ENCODE assay signal across 25 cellular contexts in genomic region chr9:94888775-94889174, GRCh38.
A peak's percentile ranks its signal among the peaks of the same experiment; 100 is the strongest.
DNase-seq lines count a peak whose midpoint lies in the region; ATAC-seq, FAIRE-seq and TF ChIP-seq lines count a peak whose summit lies in the region.
"Had no signal": no experiment of that assay in that cellular context is flagged by ENCODE, and none has a peak within 500 bp of the region (broad histone marks: within the 10 kb centered on the region; RNA-seq: fewer than 3 reads in every experiment).

No MANE protein-coding gene starts in this region.

- DNase-seq in A549 (ENCODE audit: low read depth in 1 of 2, low spot score in 1 of 2) = no peak
- peak; percentile 34 for DNase-seq in GM12865 (ENCODE audit: low read depth)
- peak; percentile 86 for DNase-seq in MV-4-11 (lab: John Stamatoyannopoulos, UW)
- no peak for DNase-seq in activated B cell treated with CpG ODN at 0.5 μM for 24 hours
- no peak for DNase-seq in glutamatergic neuron
- DNase-seq in stimulated activated CD4-positive, alpha-beta T cell treated with anti-CD3 and anti-CD28 coated beads, Interleukin-15, amount 100 ng/mL, for 24 hours = no peak
- DNase-seq: AML-193; C1 segment of cervical spinal cord; CD4-positive, alpha-beta memory T cell; COR-L47; GM23248; H7; NCI-H1105; NCI-H1436 treated with DMSO at 0.1 percent for 48 hours; NCI-H2029; NCI-H526 treated with DMSO at 0.1 percent for 48 hours; Peyer's patch; SIG-M5 had no signal

- ATAC-seq in A549 (no peak), activated B cell treated with CpG ODN at 0.5 μM for 24 hours (ENCODE audit: low read depth) (peak; percentile 47), GM21526 (IDR thresholded peaks at IDR 0.05; ENCODE audit: low FRiP score, unreplicated experiment) (no peak)
- ATAC-seq: GM12878 had no signal

- no peak overlapping the region for H3K27ac Mint-ChIP-seq in activated B cell treated with CpG ODN at 0.5 μM for 24 hours
- no peak overlapping the region for H3K27ac Mint-ChIP-seq in glutamatergic neuron (ENCODE audit: unreplicated experiment)
- H3K27ac Mint-ChIP-seq: CD4-positive, alpha-beta memory T cell had no signal

- WGBS in A549 (ENCODE audit: missing lambda C conversion rate) = 94% methylated on average over 8 of the region's 8 CpGs

- no peaks in the 10 kb centered on the region for H3K27me3 Mint-ChIP-seq in activated B cell treated with CpG ODN at 0.5 μM for 24 hours
- H3K27me3 Mint-ChIP-seq in glutamatergic neuron (ENCODE audit: unreplicated experiment) = no peaks in the 10 kb centered on the region
- H3K27me3 Mint-ChIP-seq: CD4-positive, alpha-beta memory T cell; IgD-negative memory B cell had no signal

- CTCF ChIA-PET in A549 (lab: Yijun Ruan, JAX) (interaction anchor here (0.7 to 1.4 kb wide), 2 partner anchors 9 to 119 kb away, joined by 3 to 4 read pairs; no protein-coding TSS in a partner anchor), activated B cell treated with CpG ODN at 0.5 μM for 24 hours (lab: Charles Lee) (no interaction called here)

- POLR2A ChIA-PET in A549 (lab: Yijun Ruan, JAX) = no interaction called here
- POLR2A ChIA-PET in activated B cell treated with CpG ODN at 0.5 μM for 24 hours (lab: Charles Lee) = interaction anchor here (0.7 kb wide), 1 partner anchor 28 kb away, joined by 3 read pairs; no protein-coding TSS in a partner anchor

- intact Hi-C loops in activated B cell treated with CpG ODN at 0.5 μM for 24 hours (cut with micrococcal nuclease) = no loop called here

- H3K27ac ChIP-seq in A549 = peak overlapping the region; percentile 82 to 87
- H3K27ac ChIP-seq: GM23248, KMS-11, Peyer's patch, SK-N-MC had no signal

- H3K36me3 Mint-ChIP-seq in activated B cell treated with CpG ODN at 0.5 μM for 24 hours (ENCODE audit: low read depth) (peaks cover 16% of the 10 kb centered on the region), glutamatergic neuron (ENCODE audit: unreplicated experiment) (peaks cover 17% of the 10 kb centered on the region)

- no peak for TF ChIP-seq RAD21 in A549 (conservative IDR thresholded peaks at IDR 0.05 in 1 of 2, IDR thresholded peaks at IDR 0.05 in 1 of 2)

- H3K9me3 ChIP-seq in A549 = peaks cover 35% of the 10 kb centered on the region
- H3K9me3 ChIP-seq: Peyer's patch had no signal

- H3K4me1 Mint-ChIP-seq in activated B cell treated with CpG ODN at 0.5 μM for 24 hours (peaks cover 2% of the 10 kb centered on the region), glutamatergic neuron (ENCODE audit: low read depth, unreplicated experiment) (peaks cover 3% of the 10 kb centered on the region)
- H3K4me1 Mint-ChIP-seq: CD4-positive, alpha-beta memory T cell had no signal

- no peak overlapping the region for H3K4me3 ChIP-seq in A549
- H3K4me3 ChIP-seq in GM12865 (ENCODE audit: low read depth, low read length) = no peak overlapping the region
- H3K4me3 ChIP-seq: GM12878, GM23248, Peyer's patch, SK-N-MC had no signal

- H3K4me3 Mint-ChIP-seq in activated B cell treated with CpG ODN at 0.5 μM for 24 hours (no peak overlapping the region), glutamatergic neuron (ENCODE audit: unreplicated experiment) (no peak overlapping the region)
- H3K4me3 Mint-ChIP-seq: CD4-positive, alpha-beta memory T cell; IgD-negative memory B cell had no signal

- H3K4me2 ChIP-seq in A549 = no peak overlapping the region
- H3K4me2 ChIP-seq: KMS-11 had no signal

- H3K9me3 Mint-ChIP-seq in activated B cell treated with CpG ODN at 0.5 μM for 24 hours (peaks cover 17% of the 10 kb centered on the region), glutamatergic neuron (ENCODE audit: unreplicated experiment) (peaks cover 2% of the 10 kb centered on the region)

- TF ChIP-seq CTCF in A549 (IDR thresholded peaks at IDR 0.05) = no peak
- TF ChIP-seq CTCF in GM12865 (IDR thresholded peaks at IDR 0.05; ENCODE audit: insufficient read depth, low read depth, low read length, missing control alignments) = no peak
- TF ChIP-seq CTCF in activated B cell treated with CpG ODN at 0.5 μM for 24 hours (IDR thresholded peaks at IDR 0.05) = no peak
- TF ChIP-seq CTCF in glutamatergic neuron (IDR thresholded peaks at IDR 0.05; ENCODE audit: partially characterized antibody, unreplicated experiment) = no peak

- no peak for TF ChIP-seq POLR2A in A549 (IDR thresholded peaks at IDR 0.05; ENCODE audit: low read length)

- H3K4me1 ChIP-seq in A549 = peaks cover 51% of the 10 kb centered on the region
- H3K4me1 ChIP-seq: Peyer's patch had no signal

- no peak for FAIRE-seq in A549 (lab: Jason Lieb, UNC)
- FAIRE-seq: A204.1, G401.6 had no signal

- TF ChIP-seq EP300 in A549 (IDR thresholded peaks at IDR 0.05) = no peak

TF ChIP-seq in A549, 52 proteins besides CTCF, POLR2A, EP300 and RAD21:
- TF ChIP-seq GATA3 (IDR thresholded peaks at IDR 0.05; ENCODE audit: borderline replicate concordance) (no peak), SREBF2 (IDR thresholded peaks at IDR 0.05) (no peak), BHLHE40 (IDR thresholded peaks at IDR 0.05; ENCODE audit: low read depth, low read length) (no peak), CBX2 (IDR thresholded peaks at IDR 0.05; ENCODE audit: borderline replicate concordance, low read depth) (no peak), ZC3H11A (IDR thresholded peaks at IDR 0.05) (no peak), PBX3 (IDR thresholded peaks at IDR 0.05) (no peak), NPAS2 (CRISPR knock-in tag; IDR thresholded peaks at IDR 0.05; ENCODE audit: borderline replicate concordance) (no peak), MYC (IDR thresholded peaks at IDR 0.05; ENCODE audit: borderline replicate concordance, low read length) (no peak), ELK1 (IDR thresholded peaks at IDR 0.05; ENCODE audit: low read depth, low read length) (no peak)
- TF ChIP-seq, protein P1, sequence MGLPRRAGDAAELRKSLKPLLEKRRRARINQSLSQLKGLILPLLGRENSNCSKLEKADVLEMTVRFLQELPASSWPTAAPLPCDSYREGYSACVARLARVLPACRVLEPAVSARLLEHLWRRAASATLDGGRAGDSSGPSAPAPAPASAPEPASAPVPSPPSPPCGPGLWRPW (IDR thresholded peaks at IDR 0.05) = no peak

Comparison
In these comparisons a context has a peak if more than half of its experiments do, and no peak if none do; other contexts are left out.
1. DNase-seq: peak in GM12865 (single experiment) and MV-4-11 (single experiment); none in A549 (0 of 2), activated B cell treated with CpG ODN at 0.5 μM for 24 hours (single experiment), glutamatergic neuron (single experiment) and stimulated activated CD4-positive, alpha-beta T cell treated with anti-CD3 and anti-CD28 coated beads, Interleukin-15, amount 100 ng/mL, for 24 hours (single experiment).